Comparison of ENCODE assay signal across 24 cellular contexts in genomic region chr5:56025303-56025885, GRCh38. TPM values are rescaled to one million over a fixed set of nuclear protein-coding genes. Genes with fewer than 3 reads are reported as not detected.
DNase-seq lines count a peak whose midpoint lies in the region; ATAC-seq, FAIRE-seq and TF ChIP-seq lines count a peak whose summit lies in the region.
"Had no signal": no experiment of that assay in that cellular context is flagged by ENCODE, and none has a peak within 500 bp of the region (broad histone marks: within the 10 kb centered on the region; RNA-seq: fewer than 3 reads in every experiment).

No MANE protein-coding gene starts in this region.

- POLR2A ChIA-PET in A549 (lab: Yijun Ruan, JAX) = no interaction called here
- POLR2A ChIA-PET in CD4-positive, alpha-beta T cell (lab: Charles Lee) = interaction anchor here (1.1 kb wide), 1 partner anchor 31 kb away, joined by 4 read pairs; the partner anchor contains the start of gene IL6ST

- no peaks in the 10 kb centered on the region for H3K27me3 ChIP-seq in KMS-11 (ENCODE audit: insufficient read depth, low read depth)
- no peaks in the 10 kb centered on the region for H3K27me3 ChIP-seq in right lobe of liver
- no peaks in the 10 kb centered on the region for H3K27me3 ChIP-seq in CD4-positive, alpha-beta T cell (ENCODE audit: control insufficient read depth, insufficient read depth, low read length)
- H3K27me3 ChIP-seq in tibial artery = no peaks in the 10 kb centered on the region
- H3K27me3 ChIP-seq: tibial nerve had no signal

- H3K9ac ChIP-seq in KMS-11 = no peak overlapping the region; the same call in 1 of the 2 replicates

- no peak overlapping the region for H3K27ac Mint-ChIP-seq in CD4-positive, alpha-beta T cell
- H3K27ac Mint-ChIP-seq: activated naive CD4-positive, alpha-beta T cell treated with anti-CD3 and anti-CD28 coated beads, Interleukin-2, amount 10 ng/mL, durations not matched to agents 7 days and 5 days had no signal

- H3K9me3 ChIP-seq in A549 (no peaks in the 10 kb centered on the region), right lobe of liver (no peaks in the 10 kb centered on the region), tibial artery (no peaks in the 10 kb centered on the region)
- H3K9me3 ChIP-seq in CD4-positive, alpha-beta T cell (ENCODE audit: control insufficient read depth, low read length) = no peaks in the 10 kb centered on the region
- H3K9me3 ChIP-seq: HAP-1, tibial nerve had no signal

- H3K79me2 ChIP-seq in KMS-11 (ENCODE audit: insufficient read depth, low read depth) = no peaks in the 10 kb centered on the region

- H3K4me2 ChIP-seq in A549 (peak overlapping the region; percentile 55), KMS-11 (peak overlapping the region; percentile 70)

- no peak overlapping the region for H3K4me3 Mint-ChIP-seq in CD4-positive, alpha-beta T cell
- H3K4me3 Mint-ChIP-seq: activated naive CD4-positive, alpha-beta T cell treated with anti-CD3 and anti-CD28 coated beads, Interleukin-2, amount 10 ng/mL, durations not matched to agents 7 days and 5 days; brain; CD14-positive monocyte had no signal

- no peak overlapping the region for H3K4me3 ChIP-seq in A549
- no peak overlapping the region for H3K4me3 ChIP-seq in KMS-11 (IDR thresholded peaks at IDR 0.05; ENCODE audit: insufficient read depth, low read depth, low read length)
- H3K4me3 ChIP-seq in right lobe of liver = no peak overlapping the region
- H3K4me3 ChIP-seq in tibial artery = no peak overlapping the region
- H3K4me3 ChIP-seq: HAP-1, tibial nerve had no signal

- no peaks in the 10 kb centered on the region for H3K9me3 Mint-ChIP-seq in CD4-positive, alpha-beta T cell
- H3K9me3 Mint-ChIP-seq: activated naive CD4-positive, alpha-beta T cell treated with anti-CD3 and anti-CD28 coated beads, Interleukin-2, amount 10 ng/mL, durations not matched to agents 7 days and 5 days; brain had no signal

- ATAC-seq in A549 (peak; percentile 82 to 90), right lobe of liver (peak; percentile 84 to 93 (median 90)), HG03571 (IDR thresholded peaks at IDR 0.05; ENCODE audit: unreplicated experiment) (no peak)
- no peak for ATAC-seq in CD4-positive, alpha-beta T cell (ENCODE audit: poor library complexity)
- ATAC-seq: sciatic nerve had no signal

- H3K27me3 Mint-ChIP-seq in CD4-positive, alpha-beta T cell = no peaks in the 10 kb centered on the region
- H3K27me3 Mint-ChIP-seq: brain had no signal

- H3K36me3 ChIP-seq in KMS-11 (ENCODE audit: insufficient read depth) (no peaks in the 10 kb centered on the region), right lobe of liver (no peaks in the 10 kb centered on the region), tibial artery (no peaks in the 10 kb centered on the region)
- H3K36me3 ChIP-seq: HAP-1, tibial nerve had no signal

- TF ChIP-seq EP300 in A549 (IDR thresholded peaks at IDR 0.05) = peak in 1 of 2 experiments; percentile 35; a peak in 1 of 5 replicates

- 22% methylated on average over 4 of the region's 4 CpGs for WGBS in A549 (ENCODE audit: missing lambda C conversion rate)
- WGBS in right lobe of liver (ENCODE audit: insufficient coverage, low coverage, low lambda C conversion rate, missing lambda C conversion rate) = 30% methylated on average over 4 of the region's 4 CpGs

- H4K20me1 ChIP-seq in KMS-11 (ENCODE audit: insufficient read depth) = no peaks in the 10 kb centered on the region

- DNase-seq in A549 (ENCODE audit: low read depth in 1 of 2, low spot score in 1 of 2) (peak; percentile 65 to 86), dedifferentiated amniotic fluid mesenchymal stem cell (ENCODE audit: extremely low spot score) (peak; percentile 5), right lobe of liver (peak in 1 of 3 donors; percentile 60), tibial artery (no peak)
- no peak for DNase-seq in CD4-positive, alpha-beta T cell
- no peak for DNase-seq in stimulated activated CD4-positive, alpha-beta T cell treated with anti-CD3 and anti-CD28 coated beads, Interleukin-15, amount 100 ng/mL, for 24 hours
- DNase-seq: 8988T; activated CD4-positive, alpha-beta T cell treated with anti-CD3 and anti-CD28 coated beads for 4 hours; activated CD8-positive, alpha-beta memory T cell treated with anti-CD3 and anti-CD28 coated beads, Interleukin-2, amount 50 U/mL, for 48 hours; activated naive CD4-positive, alpha-beta T cell treated with anti-CD3 and anti-CD28 coated beads, Interleukin-2, amount 10 ng/mL, durations not matched to agents 7 days and 5 days; effector CD8-positive, alpha-beta T cell; foreskin fibroblast; KG1; mammary epithelial cell; SHP77 treated with DMSO at 0.1 percent for 48 hours; stimulated activated CD4-positive, alpha-beta T cell treated with anti-CD3 and anti-CD28 coated beads, Interleukin-4, amount 100 ng/mL, for 4 hours had no signal

- peak overlapping the region; percentile 2; the same call in 1 of the 2 replicates for H2AFZ ChIP-seq in KMS-11 (ENCODE audit: low read depth)

- TF ChIP-seq POLR2A in A549 (IDR thresholded peaks at IDR 0.05; ENCODE audit: low read length) (no peak), right lobe of liver (IDR thresholded peaks at IDR 0.05) (no peak)

- intact Hi-C loops in right lobe of liver (cut with DNase I) = no loop called here
- intact Hi-C loops in CD4-positive, alpha-beta T cell (cut with DNase I, micrococcal nuclease) = no loop called here
- intact Hi-C loops in tibial artery (cut with DNase I; ENCODE audit: low total_unique reads) = no loop called here

- no peak for FAIRE-seq in A549 (lab: Jason Lieb, UNC)
- FAIRE-seq: GM12892 had no signal

- CTCF ChIA-PET in A549 (lab: Yijun Ruan, JAX) = interaction anchor here (0.7 to 1.1 kb wide), 5 partner anchors 13 to 250 kb away, joined by 3 to 6 read pairs (median 4); no protein-coding TSS in a partner anchor
- CTCF ChIA-PET in CD4-positive, alpha-beta T cell (lab: Charles Lee) = interaction anchor here (0.7 kb wide), 1 partner anchor 180 kb away, joined by 5 read pairs; no protein-coding TSS in a partner anchor

- TF ChIP-seq RAD21 in A549 (conservative IDR thresholded peaks at IDR 0.05 in 1 of 2, IDR thresholded peaks at IDR 0.05 in 1 of 2) = no peak

- H3K36me3 Mint-ChIP-seq in CD4-positive, alpha-beta T cell (ENCODE audit: low read depth) = no peaks in the 10 kb centered on the region
- H3K36me3 Mint-ChIP-seq: activated naive CD4-positive, alpha-beta T cell treated with anti-CD3 and anti-CD28 coated beads, Interleukin-2, amount 10 ng/mL, durations not matched to agents 7 days and 5 days; brain had no signal

- H3K4me1 Mint-ChIP-seq in CD4-positive, alpha-beta T cell (ENCODE audit: low read depth) = peaks cover 22% of the 10 kb centered on the region
- H3K4me1 Mint-ChIP-seq: brain had no signal

- no peak for TF ChIP-seq CTCF in A549 (IDR thresholded peaks at IDR 0.05)
- no peak for TF ChIP-seq CTCF in KMS-11 (conservative IDR thresholded peaks at IDR 0.05; ENCODE audit: low read depth, low read length)
- TF ChIP-seq CTCF in right lobe of liver (IDR thresholded peaks at IDR 0.05) = peak in 1 of 4 donors; percentile 27
- TF ChIP-seq CTCF in CD4-positive, alpha-beta T cell (IDR thresholded peaks at IDR 0.05) = no peak
- TF ChIP-seq CTCF in tibial artery (IDR thresholded peaks at IDR 0.05) = no peak

- H3K4me1 ChIP-seq in A549 = peaks cover 39% of the 10 kb centered on the region
- H3K4me1 ChIP-seq in KMS-11 (ENCODE audit: low read depth, poor library complexity, severe bottlenecking) = peaks cover 90% of the 10 kb centered on the region
- H3K4me1 ChIP-seq in right lobe of liver = peaks cover 0 to 33% (median 3%) of the 10 kb centered on the region in 4 donors
- H3K4me1 ChIP-seq in tibial artery = no peaks in the 10 kb centered on the region
- H3K4me1 ChIP-seq: HAP-1, tibial nerve had no signal

- H3K27ac ChIP-seq in A549 (peak overlapping the region; percentile 70 to 79), KMS-11 (peak overlapping the region; percentile 47), right lobe of liver (peak overlapping the region; percentile 74 to 86 (median 79)), tibial artery (no peak overlapping the region)
- no peak overlapping the region for H3K27ac ChIP-seq in CD4-positive, alpha-beta T cell (ENCODE audit: low read depth, low read length)
- H3K27ac ChIP-seq: tibial nerve had no signal

TF ChIP-seq in A549, 52 proteins besides CTCF, POLR2A, EP300 and RAD21 (continues in another document):
- TF ChIP-seq CBX2 (IDR thresholded peaks at IDR 0.05; ENCODE audit: borderline replicate concordance, low read depth) (no peak), FOXS1 (CRISPR knock-in tag; IDR thresholded peaks at IDR 0.05) (no peak), KDM1A (IDR thresholded peaks at IDR 0.05; ENCODE audit: low read depth) (no peak), CEBPB (IDR thresholded peaks at IDR 0.05) (0 out of 4 replicates have a peak, but pooled peaks of 1 of the 2 experiments have one; percentile 13), TFCP2L1 (CRISPR knock-in tag; IDR thresholded peaks at IDR 0.05) (no peak), NR3C1 (IDR thresholded peaks at IDR 0.05) (no peak), MAX (IDR thresholded peaks at IDR 0.05) (0 out of 2 replicates have a peak, but pooled peaks have one; percentile 30), E2F6 (IDR thresholded peaks at IDR 0.05; ENCODE audit: borderline replicate concordance, low read depth) (no peak), HOXB13 (CRISPR knock-in tag; IDR thresholded peaks at IDR 0.05; ENCODE audit: low read depth) (no peak), ESRRA (IDR thresholded peaks at IDR 0.05; ENCODE audit: borderline replicate concordance, low read length) (no peak)

RNA-seq across cellular contexts. Expression of gene IL6ST, which starts 30.6 kb away (rescaled TPM):
- polyA plus RNA-seq in A549 (2011; rRNA removed) (183 and 198 TPM in 2 replicates), A549 (2017; fragmentation: RNase III; extraction: RNeasy Plus Mini Kit Qiagen cat#74134 plus additional on column Dnase treatment) (45.1 to 53.9 TPM (median 46.2 TPM) in 3 replicates)
- polyA plus RNA-seq in A549 (2012; cell fraction: cytosol; rRNA removed) = 12.5 and 13.6 TPM in 2 replicates
- 5.4 and 9.5 TPM in 2 replicates for polyA plus RNA-seq in A549 (2012; cell fraction: nucleus; rRNA removed)
- 135 and 145 TPM in 2 replicates for polyA minus RNA-seq in A549 (2011; rRNA and poly(A)+ RNA removed)
- 100 to 1,000 TPM; 150 to 341 (median 278) TPM for total RNA-seq in right lobe of liver
- total RNA-seq in CD4-positive, alpha-beta T cell = 100 to 1,000 TPM; 377 to 404 TPM

Comparison
In these comparisons a context has a peak if more than half of its experiments do, and no peak if none do; other contexts are left out.
1. ATAC-seq: peak in A549 (2 of 2) and right lobe of liver (4 of 4); none in CD4-positive, alpha-beta T cell (single experiment) and HG03571 (single experiment).
2. DNase-seq: peak in A549 (2 of 2) and dedifferentiated amniotic fluid mesenchymal stem cell (single experiment); none in CD4-positive, alpha-beta T cell (0 of 10), tibial artery (0 of 2) and stimulated activated CD4-positive, alpha-beta T cell treated with anti-CD3 and anti-CD28 coated beads, Interleukin-15, amount 100 ng/mL, for 24 hours (single experiment).
3. H3K27ac ChIP-seq: peak in A549 (2 of 2), KMS-11 (single experiment) and right lobe of liver (3 of 3); none in CD4-positive, alpha-beta T cell (single experiment) and tibial artery (0 of 2).